In genomic region chr17:76263896-76264295, GRCh38 we compare ENCODE assay signal across 10 cellular contexts. TPM values are rescaled to one million over a fixed set of nuclear protein-coding genes. Genes with fewer than 3 reads are reported as not detected.
A peak's percentile ranks its signal among the peaks of the same experiment; 100 is the strongest.
DNase-seq lines count a peak whose midpoint lies in the region; ATAC-seq and TF ChIP-seq lines count a peak whose summit lies in the region.
"Had no signal": no experiment of that assay in that cellular context is flagged by ENCODE, and none has a peak within 500 bp of the region (broad histone marks: within the 10 kb centered on the region; RNA-seq: fewer than 3 reads in every experiment).

No MANE protein-coding gene starts in this region.

- no peak overlapping the region for H2AK5ac ChIP-seq in neuronal stem cell (ENCODE audit: low read depth, low read length)

- no peaks in the 10 kb centered on the region for H3K27me3 Mint-ChIP-seq in activated naive CD8-positive, alpha-beta T cell treated with anti-CD3 and anti-CD28 coated beads, Interleukin-2, amount 50 U/mL, for 24 hours

- peak overlapping the region; percentile 93 to 95 for H3K27ac ChIP-seq in mucosa of rectum (ENCODE audit: low read depth in 2 of 2, low read length in 2 of 2)
- H3K27ac ChIP-seq in upper lobe of right lung: peak overlapping the region; percentile 81
- no peak overlapping the region for H3K27ac ChIP-seq in neuronal stem cell (replicated peaks; ENCODE audit: low read length)

- H2BK5ac ChIP-seq in neuronal stem cell (ENCODE audit: low read length): no peak overlapping the region

- H3K4me1 ChIP-seq in mucosa of rectum (ENCODE audit: control insufficient read depth in 2 of 2, insufficient read depth in 2 of 2, low read length in 2 of 2) (peaks cover 70 to 74% of the 10 kb centered on the region in 2 donors), upper lobe of right lung (peaks cover 55% of the 10 kb centered on the region), neuronal stem cell (ENCODE audit: control insufficient read depth in 2 of 2, insufficient read depth in 1 of 2, low read depth in 1 of 2, low read length in 2 of 2) (peaks cover 19 to 45% of the 10 kb centered on the region in 2 donors)

- DNase-seq in Right ventricle myocardium inferior (ENCODE audit: missing footprints) (peak; percentile 17), Right ventricle myocardium superior (no peak), upper lobe of right lung (no peak), SIG-M5 treated with dmso at 0.1 percent for 504 hours (lab: John Stamatoyannopoulos, UW; ENCODE audit: unreplicated experiment) (no peak), neuronal stem cell (ENCODE audit: low spot score) (no peak)
- no peak for DNase-seq in activated naive CD8-positive, alpha-beta T cell treated with anti-CD3 and anti-CD28 coated beads, Interleukin-2, amount 50 U/mL, for 24 hours

- H3K4me1 Mint-ChIP-seq in activated naive CD8-positive, alpha-beta T cell treated with anti-CD3 and anti-CD28 coated beads, Interleukin-2, amount 50 U/mL, for 24 hours: peaks cover 52% of the 10 kb centered on the region

- no peak overlapping the region for H3K23ac ChIP-seq in neuronal stem cell (ENCODE audit: low read depth, low read length, poor library complexity)

- no peak for TF ChIP-seq CTCF in upper lobe of right lung (IDR thresholded peaks at IDR 0.05)

- H3K9me3 ChIP-seq in mucosa of rectum (ENCODE audit: control insufficient read depth in 2 of 2, low read length in 2 of 2) (no peaks in the 10 kb centered on the region), upper lobe of right lung (no peaks in the 10 kb centered on the region), neuronal stem cell (replicated peaks in 1 of 2; ENCODE audit: control insufficient read depth in 2 of 2, insufficient read depth in 1 of 2, low read depth in 1 of 2, low read length in 2 of 2) (no peaks in the 10 kb centered on the region)

- no peak for ATAC-seq in Right ventricle myocardium inferior
- ATAC-seq in Right ventricle myocardium superior (ENCODE audit: poor library complexity): no peak
- ATAC-seq in activated naive CD8-positive, alpha-beta T cell treated with anti-CD3 and anti-CD28 coated beads, Interleukin-2, amount 50 U/mL, for 24 hours: no peak
- no peak for ATAC-seq in upper lobe of right lung
- ATAC-seq in GM18858 (IDR thresholded peaks at IDR 0.05; ENCODE audit: unreplicated experiment): no peak
- ATAC-seq: left lobe of liver, WTC11 had no signal

- no peak overlapping the region for H3K4ac ChIP-seq in neuronal stem cell (ENCODE audit: low read length)

- no peak overlapping the region for H2AFZ ChIP-seq in neuronal stem cell (ENCODE audit: low read length)

- intact Hi-C loops in Right ventricle myocardium inferior (cut with DNase I) (loop anchor here (2.0 kb wide), 1 partner anchor 23 kb away; the partner anchor contains the start of gene RNF157), Right ventricle myocardium superior (cut with DNase I) (no loop called here), upper lobe of right lung (cut with DNase I) (no loop called here)

- no peak overlapping the region for H3K14ac ChIP-seq in neuronal stem cell (ENCODE audit: low read length)

- H3K4me3 ChIP-seq in mucosa of rectum (ENCODE audit: low read length in 2 of 2): no peak overlapping the region
- no peak overlapping the region for H3K4me3 ChIP-seq in upper lobe of right lung
- H3K4me3 ChIP-seq in neuronal stem cell (ENCODE audit: low read length in 2 of 2): no peak overlapping the region

- H3K9me3 Mint-ChIP-seq in activated naive CD8-positive, alpha-beta T cell treated with anti-CD3 and anti-CD28 coated beads, Interleukin-2, amount 50 U/mL, for 24 hours: no peaks in the 10 kb centered on the region
- H3K9me3 Mint-ChIP-seq: WTC11 had no signal

- no peak overlapping the region for H2BK15ac ChIP-seq in neuronal stem cell (ENCODE audit: low read length)

- H3K4me2 ChIP-seq in neuronal stem cell (ENCODE audit: insufficient read depth, low read length, poor library complexity, severe bottlenecking): no peak overlapping the region

- H3K36me3 ChIP-seq in mucosa of rectum (ENCODE audit: control insufficient read depth in 2 of 2, insufficient read depth in 2 of 2, low read length in 2 of 2) (peaks cover 3 to 5% of the 10 kb centered on the region in 2 donors), upper lobe of right lung (no peaks in the 10 kb centered on the region), neuronal stem cell (replicated peaks in 1 of 2; ENCODE audit: control insufficient read depth in 2 of 2, insufficient read depth in 2 of 2, low read length in 2 of 2) (peaks cover 0 to 26% of the 10 kb centered on the region in 2 donors)

- peaks cover 5% of the 10 kb centered on the region for H3K79me1 ChIP-seq in neuronal stem cell (ENCODE audit: low read depth, low read length)

- H2BK12ac ChIP-seq in neuronal stem cell (ENCODE audit: low read length): no peak overlapping the region

- no peak overlapping the region for H4K8ac ChIP-seq in neuronal stem cell (ENCODE audit: low read depth, low read length)

- no peak overlapping the region for H4K91ac ChIP-seq in neuronal stem cell (ENCODE audit: low read depth, low read length, poor library complexity)

- no CpG with 5 or more reads among the region's 5 CpGs for WGBS in neuronal stem cell (ENCODE audit: extremely low coverage in 2 of 2, insufficient read length in 2 of 2, insufficient replicate concordance in 1 of 2), 2 donors

- peak overlapping the region in 1 of 2 donors; percentile 47 for H3K9ac ChIP-seq in mucosa of rectum (ENCODE audit: low read depth in 1 of 2, low read length in 2 of 2)
- H3K9ac ChIP-seq in neuronal stem cell (ENCODE audit: low read depth, low read length, poor library complexity): no peak overlapping the region

- peaks cover 24% of the 10 kb centered on the region for H3K36me3 Mint-ChIP-seq in activated naive CD8-positive, alpha-beta T cell treated with anti-CD3 and anti-CD28 coated beads, Interleukin-2, amount 50 U/mL, for 24 hours (ENCODE audit: low read depth)

- H3K27me3 ChIP-seq in mucosa of rectum (ENCODE audit: control insufficient read depth in 2 of 2, insufficient read depth in 2 of 2, low read length in 2 of 2) (no peaks in the 10 kb centered on the region), upper lobe of right lung (no peaks in the 10 kb centered on the region), neuronal stem cell (ENCODE audit: control insufficient read depth in 3 of 3, insufficient read depth in 3 of 3, low read depth in 1 of 3, low read length in 3 of 3) (no peaks in the 10 kb centered on the region)

- H3K27ac Mint-ChIP-seq in activated naive CD8-positive, alpha-beta T cell treated with anti-CD3 and anti-CD28 coated beads, Interleukin-2, amount 50 U/mL, for 24 hours: peak overlapping the region; percentile 90

- H2BK120ac ChIP-seq in neuronal stem cell (ENCODE audit: low read depth, low read length): no peak overlapping the region

- H3K18ac ChIP-seq in neuronal stem cell (ENCODE audit: low read length): no peak overlapping the region

- peak overlapping the region; percentile 87 for H3K4me3 Mint-ChIP-seq in activated naive CD8-positive, alpha-beta T cell treated with anti-CD3 and anti-CD28 coated beads, Interleukin-2, amount 50 U/mL, for 24 hours

RNA-seq across cellular contexts. Expression of gene UBALD2, which starts 1.3 kb away (rescaled TPM):
- 30.4 TPM for total RNA-seq in Right ventricle myocardium inferior
- total RNA-seq in Right ventricle myocardium superior: 28.1 TPM
- total RNA-seq in upper lobe of right lung: 56.7 TPM
- polyA plus RNA-seq in neuronal stem cell (2013, experiment 1 of 2): 43.3 TPM
- 46.8 TPM for polyA plus RNA-seq in neuronal stem cell (2013, experiment 2 of 2)

RNA-seq across cellular contexts. Expression of gene RNF157, which starts 23.6 kb away (rescaled TPM):
- total RNA-seq in Right ventricle myocardium inferior (19.4 TPM), Right ventricle myocardium superior (18.5 TPM), upper lobe of right lung (3.8 TPM)
- 28.7 TPM for polyA plus RNA-seq in neuronal stem cell (2013, experiment 1 of 2)
- 29.6 TPM for polyA plus RNA-seq in neuronal stem cell (2013, experiment 2 of 2)

RNA-seq across cellular contexts. Expression of gene QRICH2, which starts 44.2 kb away (rescaled TPM):
- total RNA-seq in Right ventricle myocardium inferior: 3.6 TPM
- 2.6 TPM for total RNA-seq in Right ventricle myocardium superior
- 3.4 TPM for total RNA-seq in upper lobe of right lung
- 1.8 TPM for polyA plus RNA-seq in neuronal stem cell (2013, experiment 1 of 2)
- polyA plus RNA-seq in neuronal stem cell (2013, experiment 2 of 2): 1.6 TPM
